In genomic region chr6:28940859-28941680, GRCh38 we compare ENCODE assay signal across 1 cellular context.
TF ChIP-seq lines count a peak whose summit lies in the region.

No MANE protein-coding gene starts in this region.

TF ChIP-seq in HepG2, 621 proteins besides CTCF, POLR2A, EP300 and RAD21 (continued from another document and continues in another):
- TF ChIP-seq PHF8 (CRISPR knock-in tag; IDR thresholded peaks at IDR 0.05) (0 out of 2 replicates have a peak, but pooled peaks have one; percentile 16), ZMYM4 (CRISPR knock-in tag; IDR thresholded peaks at IDR 0.05) (peak; percentile 52; the same call in 1 of the 2 replicates), ZNF12 (CRISPR knock-in tag; IDR thresholded peaks at IDR 0.05) (peak; percentile 65), HNF1A (IDR thresholded peaks at IDR 0.05; ENCODE audit: low read depth) (no peak; the same call in 1 of the 2 replicates), HNF1A (CRISPR knock-in tag; IDR thresholded peaks at IDR 0.05; ENCODE audit: borderline replicate concordance) (no peak; the same call in 1 of the 2 replicates), REST (IDR thresholded peaks at IDR 0.05; ENCODE audit: borderline replicate concordance in 1 of 2, low read depth in 1 of 2, low read length in 2 of 2) (0 out of 4 replicates have a peak, but pooled peaks of 1 of the 2 experiments have one; percentile 18), KDM3A (CRISPR knock-in tag; IDR thresholded peaks at IDR 0.05; ENCODE audit: low read depth) (no peak), ZNF24 (IDR thresholded peaks at IDR 0.05) (peak; percentile 99), DRAP1 (CRISPR knock-in tag; IDR thresholded peaks at IDR 0.05) (peak; percentile 74; the same call in 1 of the 2 replicates), ATF4 (CRISPR knock-in tag; IDR thresholded peaks at IDR 0.05) (no peak), ARID4A (CRISPR knock-in tag; IDR thresholded peaks at IDR 0.05; ENCODE audit: borderline replicate concordance) (peak; percentile 69; the same call in 1 of the 2 replicates), ATM (IDR thresholded peaks at IDR 0.05; ENCODE audit: borderline replicate concordance) (no peak), NFKBIZ (CRISPR knock-in tag; IDR thresholded peaks at IDR 0.05) (no peak; the same call in none of the 2 replicates), NCOA5 (CRISPR knock-in tag; IDR thresholded peaks at IDR 0.05) (no peak), ZNF296 (CRISPR knock-in tag; conservative IDR thresholded peaks at IDR 0.05) (no peak), ZKSCAN1 (IDR thresholded peaks at IDR 0.05; ENCODE audit: low read length) (peak; percentile 52; the same call in 1 of the 2 replicates), GABPB1 (CRISPR knock-in tag; IDR thresholded peaks at IDR 0.05) (peak; percentile 40; the same call in 1 of the 2 replicates), SMC3 (IDR thresholded peaks at IDR 0.05; ENCODE audit: low read length) (no peak), ZNF724P (CRISPR knock-in tag; IDR thresholded peaks at IDR 0.05; ENCODE audit: borderline replicate concordance) (no peak), RBFOX2 (IDR thresholded peaks at IDR 0.05; ENCODE audit: low read depth, low read length) (no peak), KDM4B (CRISPR knock-in tag; IDR thresholded peaks at IDR 0.05) (0 out of 2 replicates have a peak, but pooled peaks have one; percentile 66), ZFP82 (CRISPR knock-in tag; IDR thresholded peaks at IDR 0.05; ENCODE audit: borderline replicate concordance) (peak; percentile 64; the same call in 1 of the 2 replicates), U2AF2 (IDR thresholded peaks at IDR 0.05; ENCODE audit: low read depth, low read length) (no peak), GMEB1 (CRISPR knock-in tag; IDR thresholded peaks at IDR 0.05; ENCODE audit: borderline replicate concordance) (no peak; the same call in 1 of the 2 replicates), ZNF598 (CRISPR knock-in tag; IDR thresholded peaks at IDR 0.05; ENCODE audit: borderline replicate concordance) (no peak), SALL2 (CRISPR knock-in tag; IDR thresholded peaks at IDR 0.05) (peak; percentile 46; the same call in 1 of the 2 replicates), ZNF180 (CRISPR knock-in tag; IDR thresholded peaks at IDR 0.05; ENCODE audit: borderline replicate concordance, low read depth) (no peak), ZNF225 (CRISPR knock-in tag; IDR thresholded peaks at IDR 0.05) (no peak), TBX2 (CRISPR knock-in tag; IDR thresholded peaks at IDR 0.05; ENCODE audit: borderline replicate concordance) (peak; percentile 54), ZNF292 (CRISPR knock-in tag; IDR thresholded peaks at IDR 0.05; ENCODE audit: borderline replicate concordance, low read depth) (0 out of 2 replicates have a peak, but pooled peaks have one; percentile 9), RCOR2 (CRISPR knock-in tag; IDR thresholded peaks at IDR 0.05) (peak; percentile 38), CBX5 (CRISPR knock-in tag; IDR thresholded peaks at IDR 0.05; ENCODE audit: borderline replicate concordance) (peak; percentile 29; the same call in 1 of the 2 replicates), ZSCAN30 (CRISPR knock-in tag; IDR thresholded peaks at IDR 0.05) (peak; percentile 68), ZNF281 (CRISPR knock-in tag; IDR thresholded peaks at IDR 0.05; ENCODE audit: borderline replicate concordance) (peak; percentile 27; the same call in 1 of the 2 replicates), NFRKB (IDR thresholded peaks at IDR 0.05) (no peak), THAP7 (CRISPR knock-in tag; IDR thresholded peaks at IDR 0.05) (no peak), MTF1 (CRISPR knock-in tag; IDR thresholded peaks at IDR 0.05) (no peak), AGO2 (optimal IDR thresholded peaks at IDR 0.05; ENCODE audit: low read depth, low read length) (no peak), ZFY (CRISPR knock-in tag; IDR thresholded peaks at IDR 0.05) (no peak; the same call in 1 of the 2 replicates), ZNF3 (CRISPR knock-in tag; IDR thresholded peaks at IDR 0.05) (no peak), RFXAP (CRISPR knock-in tag; IDR thresholded peaks at IDR 0.05; ENCODE audit: borderline replicate concordance) (no peak; the same call in 1 of the 2 replicates), ZNF644 (CRISPR knock-in tag; IDR thresholded peaks at IDR 0.05; ENCODE audit: low read depth) (peak; percentile 60), EZH2 (conservative IDR thresholded peaks at IDR 0.05; ENCODE audit: low read depth, low read length) (no peak)
